12 cellular contexts compared by ENCODE assay signal in the genomic region with DNA sequence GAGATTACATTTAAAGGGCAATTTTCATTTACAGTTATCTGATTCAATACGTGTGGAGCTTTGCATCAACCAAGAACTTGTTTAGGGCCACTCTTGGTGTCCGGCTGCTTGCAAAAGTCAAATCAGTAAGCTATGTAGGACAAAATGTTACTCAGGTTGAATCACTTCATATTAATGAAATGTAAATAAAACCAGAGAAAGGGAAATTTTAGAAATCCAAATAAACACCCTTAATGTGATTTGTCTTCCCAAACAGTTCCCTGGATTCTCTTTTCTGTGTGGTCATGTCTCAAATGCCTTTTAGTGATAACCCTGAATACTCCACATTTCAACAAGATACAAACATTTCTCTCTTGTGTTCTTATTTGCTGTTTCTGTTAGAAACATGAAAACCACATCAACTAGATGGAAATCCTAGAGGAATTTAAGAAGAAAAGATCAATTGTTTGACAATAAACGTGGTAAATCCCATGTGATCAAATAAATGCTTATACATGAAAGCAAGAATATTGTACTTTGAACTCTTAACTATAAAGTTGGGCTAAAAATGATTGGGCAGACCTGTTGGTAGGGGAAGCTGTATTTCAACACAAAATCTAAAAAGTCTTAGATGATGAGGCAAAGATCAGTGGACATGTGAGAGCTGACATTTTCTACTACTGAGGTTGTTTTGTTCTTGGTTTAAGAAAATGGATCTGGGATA.
DNase-seq lines count a peak whose midpoint lies in the region; ATAC-seq, FAIRE-seq and TF ChIP-seq lines count a peak whose summit lies in the region.
"Had no signal": no experiment of that assay in that cellular context is flagged by ENCODE, and none has a peak within 500 bp of the region (broad histone marks: within the 10 kb centered on the region; RNA-seq: fewer than 3 reads in every experiment).

No MANE protein-coding gene starts in this region.

- no peak overlapping the region for H3K4me3 ChIP-seq in Loucy (ENCODE audit: low read length, poor library complexity, severe bottlenecking)
- H3K4me3 ChIP-seq in astrocyte (ENCODE audit: insufficient read depth, low read depth, low read length) = no peak overlapping the region
- H3K4me3 ChIP-seq in testis = no peak overlapping the region
- H3K4me3 ChIP-seq: esophagus squamous epithelium had no signal

- H3K27ac ChIP-seq in astrocyte (ENCODE audit: low read depth, low read length) (peak overlapping the region; percentile 90), foreskin keratinocyte (peak overlapping the region; percentile 20), testis (peak overlapping the region in 1 of 2 donors; percentile 64)

- ATAC-seq in foreskin keratinocyte = no peak
- no peak for ATAC-seq in stimulated activated effector memory CD8-positive, alpha-beta T cell treated with anti-CD3 and anti-CD28 coated beads, Interleukin-12 subunit alpha, Interleukin-12 subunit beta, amount 100 ng/mL, for 72 hours
- ATAC-seq: WTC11 had no signal

- peak; percentile 26 for FAIRE-seq in astrocyte (lab: Jason Lieb, UNC)

- H3K79me2 ChIP-seq in Loucy (ENCODE audit: insufficient read depth, low read length) = no peaks in the 10 kb centered on the region
- no peaks in the 10 kb centered on the region for H3K79me2 ChIP-seq in astrocyte (ENCODE audit: insufficient read depth, low read length)

- H3K4me1 Mint-ChIP-seq in astrocyte (ENCODE audit: low read depth, unreplicated experiment) = peaks cover 48% of the 10 kb centered on the region
- H3K4me1 Mint-ChIP-seq in stimulated activated effector memory CD8-positive, alpha-beta T cell treated with anti-CD3 and anti-CD28 coated beads, Interleukin-12 subunit alpha, Interleukin-12 subunit beta, amount 100 ng/mL, for 72 hours = peaks cover 31% of the 10 kb centered on the region

- intact Hi-C loops in testis (cut with DNase I; ENCODE audit: low total_unique reads) = no loop called here

- H3K9me3 ChIP-seq in Loucy (ENCODE audit: insufficient read depth, low read depth, low read length) = no peaks in the 10 kb centered on the region
- H3K9me3 ChIP-seq in astrocyte (ENCODE audit: insufficient read depth, low read depth, low read length) = no peaks in the 10 kb centered on the region
- H3K9me3 ChIP-seq in testis = no peaks in the 10 kb centered on the region
- H3K9me3 ChIP-seq: esophagus squamous epithelium had no signal

- no peaks in the 10 kb centered on the region for H3K27me3 ChIP-seq in Loucy (ENCODE audit: insufficient read depth, low read length, poor library complexity, severe bottlenecking)
- H3K27me3 ChIP-seq in astrocyte (ENCODE audit: insufficient read depth, low read length) = no peaks in the 10 kb centered on the region
- no peaks in the 10 kb centered on the region for H3K27me3 ChIP-seq in foreskin keratinocyte
- no peaks in the 10 kb centered on the region for H3K27me3 ChIP-seq in testis

- no peaks in the 10 kb centered on the region for H3K9me2 ChIP-seq in Loucy (replicated peaks; ENCODE audit: low read depth, low read length)

- no peaks in the 10 kb centered on the region for H3K27me3 Mint-ChIP-seq in astrocyte (ENCODE audit: low read depth, unreplicated experiment)
- H3K27me3 Mint-ChIP-seq: activated naive CD4-positive, alpha-beta T cell treated with anti-CD3 and anti-CD28 coated beads, Interleukin-2, amount 50 U/mL, for 24 hours had no signal

- H3K4me3 Mint-ChIP-seq in astrocyte (ENCODE audit: unreplicated experiment) = no peak overlapping the region
- H3K4me3 Mint-ChIP-seq in stimulated activated effector memory CD8-positive, alpha-beta T cell treated with anti-CD3 and anti-CD28 coated beads, Interleukin-12 subunit alpha, Interleukin-12 subunit beta, amount 100 ng/mL, for 72 hours = no peak overlapping the region
- H3K4me3 Mint-ChIP-seq: activated naive CD4-positive, alpha-beta T cell treated with anti-CD3 and anti-CD28 coated beads, Interleukin-2, amount 50 U/mL, for 24 hours; WTC11 had no signal

- no peaks in the 10 kb centered on the region for H3F3A ChIP-seq in Loucy (ENCODE audit: low read depth)

- peaks cover 5% of the 10 kb centered on the region for H3K36me3 Mint-ChIP-seq in astrocyte (ENCODE audit: low read depth, unreplicated experiment)
- H3K36me3 Mint-ChIP-seq in stimulated activated effector memory CD8-positive, alpha-beta T cell treated with anti-CD3 and anti-CD28 coated beads, Interleukin-12 subunit alpha, Interleukin-12 subunit beta, amount 100 ng/mL, for 72 hours = no peaks in the 10 kb centered on the region
- H3K36me3 Mint-ChIP-seq: WTC11 had no signal

- 48 to 61% methylated on average over 3 of the region's 3 CpGs for whole genome bisulfite sequencing in testis, 2 donors

- H2AFZ ChIP-seq in Loucy (ENCODE audit: low read length) = peak overlapping the region; percentile 23; the same call in 1 of the 2 replicates
- H2AFZ ChIP-seq in astrocyte (ENCODE audit: low read depth, low read length) = peak overlapping the region; percentile 18

- no peak for TF ChIP-seq POLR2A in testis (IDR thresholded peaks at IDR 0.05)

- H4K20me1 ChIP-seq in Loucy (ENCODE audit: insufficient read depth, low read length, poor library complexity, severe bottlenecking) (no peaks in the 10 kb centered on the region), astrocyte (ENCODE audit: insufficient read depth, low read length) (no peaks in the 10 kb centered on the region)

- no peak overlapping the region for H3K9ac ChIP-seq in Loucy (ENCODE audit: low read depth, low read length, poor library complexity, severe bottlenecking)
- H3K9ac ChIP-seq in astrocyte (ENCODE audit: low read length) = peak overlapping the region; percentile 73

- H3K4me1 ChIP-seq in Loucy (ENCODE audit: insufficient read depth, low read length, poor library complexity, severe bottlenecking) (peaks cover 48% of the 10 kb centered on the region), astrocyte (ENCODE audit: insufficient read depth, low read length) (peaks cover 61% of the 10 kb centered on the region), foreskin keratinocyte (peaks cover 7% of the 10 kb centered on the region), testis (peaks cover 5% of the 10 kb centered on the region)

- no peaks in the 10 kb centered on the region for H3K36me3 ChIP-seq in Loucy (ENCODE audit: insufficient read depth, low read length)
- H3K36me3 ChIP-seq in astrocyte (ENCODE audit: insufficient read depth, low read length) = no peaks in the 10 kb centered on the region
- H3K36me3 ChIP-seq in testis (ENCODE audit: low read depth, missing control alignments) = no peaks in the 10 kb centered on the region
- H3K36me3 ChIP-seq: esophagus squamous epithelium had no signal

- no peak overlapping the region for H3K4me2 ChIP-seq in Loucy (ENCODE audit: low read depth, low read length, poor library complexity, severe bottlenecking)
- peak overlapping the region; percentile 51 for H3K4me2 ChIP-seq in astrocyte (ENCODE audit: low read length)

- DNase-seq in astrocyte (ENCODE audit: low read depth) (peak; percentile 92), foreskin keratinocyte (no peak), kidney tubule cell (ENCODE audit: low spot score) (no peak), AG08396 (ENCODE audit: low spot score) (no peak), testis (no peak)
- DNase-seq in stimulated activated effector memory CD8-positive, alpha-beta T cell treated with anti-CD3 and anti-CD28 coated beads, Interleukin-12 subunit alpha, Interleukin-12 subunit beta, amount 100 ng/mL, for 72 hours (ENCODE audit: low spot score in 2 of 2) = no peak
- DNase-seq: COR-L47; esophagus squamous epithelium; stimulated activated CD4-positive, alpha-beta T cell treated with anti-CD3 and anti-CD28 coated beads, Interleukin-4, amount 100 ng/mL, for 4 hours had no signal

- peak overlapping the region; percentile 82 for H3K27ac Mint-ChIP-seq in astrocyte (ENCODE audit: unreplicated experiment)
- H3K27ac Mint-ChIP-seq in stimulated activated effector memory CD8-positive, alpha-beta T cell treated with anti-CD3 and anti-CD28 coated beads, Interleukin-12 subunit alpha, Interleukin-12 subunit beta, amount 100 ng/mL, for 72 hours = peak overlapping the region; percentile 39
- H3K27ac Mint-ChIP-seq: activated naive CD4-positive, alpha-beta T cell treated with anti-CD3 and anti-CD28 coated beads, Interleukin-2, amount 50 U/mL, for 24 hours; WTC11 had no signal

- TF ChIP-seq CTCF in Loucy (conservative IDR thresholded peaks at IDR 0.05; ENCODE audit: low read length) (no peak), astrocyte (IDR thresholded peaks at IDR 0.05; ENCODE audit: insufficient read depth, low read depth, low read length) (no peak), foreskin keratinocyte (conservative IDR thresholded peaks at IDR 0.05) (no peak), testis (IDR thresholded peaks at IDR 0.05) (no peak)

- H3K9me3 Mint-ChIP-seq in astrocyte (ENCODE audit: unreplicated experiment) = peaks cover 7% of the 10 kb centered on the region
- H3K9me3 Mint-ChIP-seq in stimulated activated effector memory CD8-positive, alpha-beta T cell treated with anti-CD3 and anti-CD28 coated beads, Interleukin-12 subunit alpha, Interleukin-12 subunit beta, amount 100 ng/mL, for 72 hours = no peaks in the 10 kb centered on the region
- H3K9me3 Mint-ChIP-seq: activated naive CD4-positive, alpha-beta T cell treated with anti-CD3 and anti-CD28 coated beads, Interleukin-2, amount 50 U/mL, for 24 hours had no signal
